ENCODE assay signal across 27 cellular contexts in the genomic region with DNA sequence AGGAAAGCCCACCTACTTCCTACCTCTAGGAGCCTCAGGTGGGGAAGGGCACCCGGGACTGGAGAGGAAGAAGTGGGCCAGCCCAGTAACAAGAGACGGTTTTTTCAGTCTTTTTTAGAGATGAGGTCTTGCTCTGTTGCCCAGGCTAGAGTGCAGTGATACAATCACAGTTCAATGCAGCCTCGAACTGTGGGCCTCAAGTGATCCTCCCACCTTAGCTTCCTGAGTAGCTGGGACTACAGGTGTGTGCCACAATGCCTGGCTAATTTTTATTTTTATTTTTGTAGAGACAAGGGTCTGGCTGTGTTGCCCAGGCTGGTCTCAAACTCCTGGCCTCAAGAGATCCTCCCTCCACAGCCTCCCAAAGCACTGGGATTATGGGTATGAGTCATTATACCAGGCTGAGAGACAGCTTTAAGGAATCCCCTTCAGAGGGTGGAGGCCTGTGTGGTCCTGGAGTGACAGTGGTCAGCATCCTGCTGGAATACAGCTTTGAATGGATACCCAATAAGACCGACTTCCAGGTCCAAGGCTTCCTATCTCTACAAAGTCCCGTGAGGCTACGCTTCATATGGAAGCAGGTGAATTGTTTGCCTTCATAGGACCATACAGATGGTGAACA.
"Had no signal": no experiment of that assay in that cellular context is flagged by ENCODE, and none has a peak within 500 bp of the region (broad histone marks: within the 10 kb centered on the region; RNA-seq: fewer than 3 reads in every experiment).

No MANE protein-coding gene starts in this region.

- H3K4me1 ChIP-seq: esophagus squamous epithelium, gastrocnemius medialis, heart right ventricle, left lung, lower lobe of right lung had no signal

- H3K27ac Mint-ChIP-seq: dendritic cell treated with granulocyte-macrophage colony-stimulating factor and Interleukin-4, amounts not matched to agents 40 ng/mL and 50 ng/mL, for 4 days; effector memory CD8-positive, alpha-beta T cell; endodermal cell; mesothelial cell of epicardium; naive B cell had no signal

- ATAC-seq: effector memory CD8-positive, alpha-beta T cell; esophagus mucosa; gastrocnemius medialis; heart right ventricle; left cardiac atrium; left lung; left ventricle myocardium superior; lower lobe of right lung; mucosa of descending colon had no signal

- H3K36me3 ChIP-seq: esophagus squamous epithelium, gastrocnemius medialis, heart right ventricle, left lung, lower lobe of right lung had no signal

- H3K9me3 Mint-ChIP-seq: dendritic cell treated with granulocyte-macrophage colony-stimulating factor and Interleukin-4, amounts not matched to agents 40 ng/mL and 50 ng/mL, for 4 days; effector memory CD8-positive, alpha-beta T cell; endodermal cell; mesothelial cell of epicardium; naive B cell had no signal

- H3K4me3 ChIP-seq: esophagus squamous epithelium, gastrocnemius medialis, heart right ventricle, left lung, lower lobe of right lung, mucosa of descending colon had no signal

- H3K27me3 ChIP-seq: esophagus squamous epithelium, gastrocnemius medialis, left lung had no signal

- H3K4me3 Mint-ChIP-seq: dendritic cell treated with granulocyte-macrophage colony-stimulating factor and Interleukin-4, amounts not matched to agents 40 ng/mL and 50 ng/mL, for 4 days; effector memory CD8-positive, alpha-beta T cell; endodermal cell; mesothelial cell of epicardium; naive B cell had no signal

- FAIRE-seq: endometrium, islet of Langerhans, keratinocyte had no signal

- H3K27ac ChIP-seq: epithelial cell of prostate, esophagus squamous epithelium, gastrocnemius medialis, heart right ventricle, left lung, lower lobe of right lung had no signal

- H3K4me1 Mint-ChIP-seq: mesothelial cell of epicardium, naive B cell had no signal

- H3K36me3 Mint-ChIP-seq: mesothelial cell of epicardium, naive B cell had no signal

- H3K9me3 ChIP-seq: esophagus squamous epithelium, gastrocnemius medialis, heart right ventricle, left lung, lower lobe of right lung, mucosa of descending colon had no signal

- DNase-seq: cortex of kidney; effector CD8-positive, alpha-beta T cell; effector memory CD8-positive, alpha-beta T cell; endodermal cell; erythroblast; esophagus squamous epithelium; foreskin fibroblast; foreskin melanocyte; gastrocnemius medialis; glutamatergic neuron; head of caudate nucleus; heart right ventricle; hippocampal formation; left cardiac atrium; left lung; left ventricle myocardium superior; lower lobe of right lung; mesenchymal stem cell; mucosa of descending colon; naive B cell had no signal
